10 cellular contexts compared by ENCODE assay signal in the genomic region with DNA sequence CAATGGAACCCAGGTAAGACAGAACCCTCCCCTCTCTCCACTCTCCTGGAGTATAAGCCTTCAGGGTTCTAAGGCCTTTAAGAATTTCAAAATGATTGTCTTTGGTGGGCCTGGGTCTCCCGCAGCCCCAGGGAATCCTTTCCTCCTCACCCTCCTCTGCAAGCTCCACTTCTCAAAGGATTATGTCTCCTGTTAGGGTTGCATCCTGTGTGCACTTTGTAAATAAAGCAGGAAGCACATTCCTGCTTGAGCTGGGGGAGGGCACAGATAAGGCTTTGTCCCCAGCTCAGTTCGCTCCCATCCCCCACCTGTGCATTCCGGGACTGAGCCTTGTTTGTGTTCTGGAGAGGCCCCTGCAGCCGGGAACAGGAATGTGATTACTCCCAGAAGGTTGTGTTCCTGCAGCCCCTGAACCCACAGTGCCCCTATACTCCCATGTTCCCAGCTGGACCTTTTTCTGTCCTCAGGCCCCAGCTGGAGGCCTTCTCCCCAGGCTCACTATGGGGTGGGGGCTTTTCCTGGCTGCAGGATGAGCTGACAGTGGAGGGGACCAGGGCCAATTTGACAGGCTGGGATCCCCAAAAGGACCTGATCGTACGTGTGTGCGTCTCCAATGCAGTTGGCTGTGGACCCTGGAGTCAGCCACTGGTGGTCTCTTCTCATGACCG. TPM values are rescaled to one million over a fixed set of nuclear protein-coding genes. Genes with fewer than 3 reads are reported as not detected.
DNase-seq lines count a peak whose midpoint lies in the region; TF ChIP-seq lines count a peak whose summit lies in the region.
"Had no signal": no experiment of that assay in that cellular context is flagged by ENCODE, and none has a peak within 500 bp of the region (broad histone marks: within the 10 kb centered on the region; RNA-seq: fewer than 3 reads in every experiment).

No MANE protein-coding gene starts in this region.

- no peaks in the 10 kb centered on the region for H3K4me1 ChIP-seq in effector memory CD4-positive, alpha-beta T cell (ENCODE audit: control insufficient read depth, insufficient read depth, low read length, poor library complexity, severe bottlenecking)

- peak overlapping the region; percentile 11 for H3K27ac ChIP-seq in AG04450 (ENCODE audit: low read depth, low read length)
- no peak overlapping the region for H3K27ac ChIP-seq in effector memory CD4-positive, alpha-beta T cell (ENCODE audit: insufficient read depth, low read length, poor library complexity, severe bottlenecking)
- H3K27ac ChIP-seq: uterus had no signal

- H3K27me3 ChIP-seq in AG04450 (ENCODE audit: control insufficient read depth, insufficient read depth, low read length) (no peaks in the 10 kb centered on the region), MG63 (no peaks in the 10 kb centered on the region)
- no peaks in the 10 kb centered on the region for H3K27me3 ChIP-seq in effector memory CD4-positive, alpha-beta T cell (replicated peaks; ENCODE audit: control insufficient read depth, insufficient read depth, low read length, poor library complexity, severe bottlenecking)
- H3K27me3 ChIP-seq: uterus had no signal

- no peaks in the 10 kb centered on the region for H3K36me3 Mint-ChIP-seq in activated CD4-positive, alpha-beta T cell treated with anti-CD3 and anti-CD28 coated beads, Interleukin-2, amount 10 ng/mL, durations not matched to agents 7 days and 5 days (ENCODE audit: low read depth)

- no peak for TF ChIP-seq CTCF in AG04450 (IDR thresholded peaks at IDR 0.05; ENCODE audit: low read depth, low read length)
- no peak for TF ChIP-seq CTCF in fibroblast of pulmonary artery (IDR thresholded peaks at IDR 0.05; ENCODE audit: low read length, missing control alignments)

- H3K9me3 ChIP-seq in AG04450 (ENCODE audit: control insufficient read depth, insufficient read depth, low read length) (no peaks in the 10 kb centered on the region), MG63 (no peaks in the 10 kb centered on the region)
- no peaks in the 10 kb centered on the region for H3K9me3 ChIP-seq in effector memory CD4-positive, alpha-beta T cell (ENCODE audit: control insufficient read depth, low read length)
- H3K9me3 ChIP-seq: uterus had no signal

- H3K4me3 Mint-ChIP-seq in activated CD4-positive, alpha-beta T cell treated with anti-CD3 and anti-CD28 coated beads, Interleukin-2, amount 10 ng/mL, durations not matched to agents 7 days and 5 days: no peak overlapping the region

- peaks cover 1% of the 10 kb centered on the region for H3K27me3 Mint-ChIP-seq in activated CD4-positive, alpha-beta T cell treated with anti-CD3 and anti-CD28 coated beads, Interleukin-2, amount 10 ng/mL, durations not matched to agents 7 days and 5 days

- DNase-seq in AG04450 (ENCODE audit: low read depth, low spot score) (no peak), OCI-M1 (lab: John Stamatoyannopoulos, UW) (peak; percentile 8), fibroblast of pulmonary artery (ENCODE audit: low read depth) (peak; percentile 89), midbrain (lab: John Stamatoyannopoulos, UW) (peak; percentile 70), MG63 (no peak)
- DNase-seq in effector memory CD4-positive, alpha-beta T cell: no peak
- DNase-seq in activated CD4-positive, alpha-beta T cell treated with anti-CD3 and anti-CD28 coated beads, Interleukin-2, amount 10 ng/mL, durations not matched to agents 7 days and 5 days: no peak
- no peak for DNase-seq in stimulated activated CD4-positive, alpha-beta T cell treated with anti-CD3 and anti-CD28 coated beads, Interleukin-2, amount 100 ng/mL, for 24 hours
- DNase-seq: activated gamma-delta T cell treated with Interleukin-2 at 50 U/mL for 16 hours had no signal

- no peaks in the 10 kb centered on the region for H3K36me3 ChIP-seq in MG63
- no peaks in the 10 kb centered on the region for H3K36me3 ChIP-seq in effector memory CD4-positive, alpha-beta T cell (ENCODE audit: control insufficient read depth, insufficient read depth, low read length)
- H3K36me3 ChIP-seq: uterus had no signal

- CTCF ChIA-PET in AG04450 (lab: Charles Lee): interaction anchor here (1.0 kb wide), 1 partner anchor 17 kb away, joined by 3 read pairs; no protein-coding TSS in a partner anchor
- CTCF ChIA-PET in activated CD4-positive, alpha-beta T cell treated with anti-CD3 and anti-CD28 coated beads, Interleukin-2, amount 10 ng/mL, durations not matched to agents 7 days and 5 days (lab: Charles Lee): interaction anchor here (1.0 to 2.1 kb wide), 2 partner anchors 11 kb away, joined by 4 to 11 read pairs; no protein-coding TSS in a partner anchor

- no peaks in the 10 kb centered on the region for H3K4me1 Mint-ChIP-seq in activated CD4-positive, alpha-beta T cell treated with anti-CD3 and anti-CD28 coated beads, Interleukin-2, amount 10 ng/mL, durations not matched to agents 7 days and 5 days

- no peak overlapping the region for H3K4me3 ChIP-seq in AG04450 (ENCODE audit: low read depth, low read length)
- H3K4me3 ChIP-seq in fibroblast of pulmonary artery (replicated peaks; ENCODE audit: low read depth, low read length): no peak overlapping the region
- no peak overlapping the region for H3K4me3 ChIP-seq in MG63
- H3K4me3 ChIP-seq in effector memory CD4-positive, alpha-beta T cell (ENCODE audit: insufficient read depth, low read depth, low read length, poor library complexity, severe bottlenecking): no peak overlapping the region
- H3K4me3 ChIP-seq: uterus had no signal

- H3K9me3 Mint-ChIP-seq in activated CD4-positive, alpha-beta T cell treated with anti-CD3 and anti-CD28 coated beads, Interleukin-2, amount 10 ng/mL, durations not matched to agents 7 days and 5 days: no peaks in the 10 kb centered on the region

- POLR2A ChIA-PET in AG04450 (lab: Yijun Ruan, JAX): interaction anchor here (0.6 to 1.0 kb wide), 5 partner anchors 9 to 163 kb away, joined by 3 to 4 read pairs (median 3); a partner anchor contains a TSS
- POLR2A ChIA-PET in activated CD4-positive, alpha-beta T cell treated with anti-CD3 and anti-CD28 coated beads, Interleukin-2, amount 10 ng/mL, durations not matched to agents 7 days and 5 days (lab: Charles Lee): no interaction called here

- no peak overlapping the region for H3K27ac Mint-ChIP-seq in activated CD4-positive, alpha-beta T cell treated with anti-CD3 and anti-CD28 coated beads, Interleukin-2, amount 10 ng/mL, durations not matched to agents 7 days and 5 days

RNA-seq across cellular contexts. Expression of a gene that starts 9.5 kb away (rescaled TPM):
- polyA plus RNA-seq in AG04450 (2011; rRNA removed): 21.0 and 21.7 TPM in 2 replicates
- 39.5 and 44.5 TPM in 2 replicates for polyA minus RNA-seq in AG04450 (2011; rRNA and poly(A)+ RNA removed)
- total RNA-seq in MG63 (2014; rRNA removed; shearing (Covaris generic); ENCODE audit: low replicate concordance): 3.4 and 12.2 TPM in 2 replicates
- 1 to 10 TPM; 1.1 to 1.9 TPM for total RNA-seq in activated CD4-positive, alpha-beta T cell treated with anti-CD3 and anti-CD28 coated beads, Interleukin-2, amount 10 ng/mL, durations not matched to agents 7 days and 5 days

RNA-seq across cellular contexts. Expression of a gene that starts 24.4 kb away (rescaled TPM):
- polyA plus RNA-seq in AG04450 (2011; rRNA removed): 9.5 and 12.9 TPM in 2 replicates
- polyA minus RNA-seq in AG04450 (2011; rRNA and poly(A)+ RNA removed): 17.9 and 19.7 TPM in 2 replicates
- total RNA-seq in MG63 (2014; rRNA removed; shearing (Covaris generic); ENCODE audit: low replicate concordance): 6.2 and 7.9 TPM in 2 replicates
- 10 to 100 TPM; 33.8 to 36.3 TPM for total RNA-seq in activated CD4-positive, alpha-beta T cell treated with anti-CD3 and anti-CD28 coated beads, Interleukin-2, amount 10 ng/mL, durations not matched to agents 7 days and 5 days

RNA-seq across cellular contexts. Expression of a gene that starts 54.9 kb away (rescaled TPM):
- polyA plus RNA-seq in AG04450 (2011; rRNA removed): 0.09 and 0.20 TPM in 2 replicates
- 0.18 and 0.22 TPM in 2 replicates for polyA minus RNA-seq in AG04450 (2011; rRNA and poly(A)+ RNA removed)
- total RNA-seq in MG63 (2014; rRNA removed; shearing (Covaris generic); ENCODE audit: low replicate concordance): not detected in 2 replicates
- total RNA-seq in activated CD4-positive, alpha-beta T cell treated with anti-CD3 and anti-CD28 coated beads, Interleukin-2, amount 10 ng/mL, durations not matched to agents 7 days and 5 days: 1 to 10 TPM in 1 of 2 experiments, under 1 TPM in 1; 0.87 to 1.1 TPM

Comparison
In these comparisons a context has a peak if more than half of its experiments do, and no peak if none do; other contexts are left out.
1. DNase-seq: peak in OCI-M1 (single experiment), fibroblast of pulmonary artery (single experiment) and midbrain (single experiment); none in AG04450 (single experiment), MG63 (single experiment), effector memory CD4-positive, alpha-beta T cell (0 of 3), activated CD4-positive, alpha-beta T cell treated with anti-CD3 and anti-CD28 coated beads, Interleukin-2, amount 10 ng/mL, durations not matched to agents 7 days and 5 days (single experiment) and stimulated activated CD4-positive, alpha-beta T cell treated with anti-CD3 and anti-CD28 coated beads, Interleukin-2, amount 100 ng/mL, for 24 hours (0 of 2).